Comparison of ENCODE assay signal across 1 cellular context in the genomic region with DNA sequence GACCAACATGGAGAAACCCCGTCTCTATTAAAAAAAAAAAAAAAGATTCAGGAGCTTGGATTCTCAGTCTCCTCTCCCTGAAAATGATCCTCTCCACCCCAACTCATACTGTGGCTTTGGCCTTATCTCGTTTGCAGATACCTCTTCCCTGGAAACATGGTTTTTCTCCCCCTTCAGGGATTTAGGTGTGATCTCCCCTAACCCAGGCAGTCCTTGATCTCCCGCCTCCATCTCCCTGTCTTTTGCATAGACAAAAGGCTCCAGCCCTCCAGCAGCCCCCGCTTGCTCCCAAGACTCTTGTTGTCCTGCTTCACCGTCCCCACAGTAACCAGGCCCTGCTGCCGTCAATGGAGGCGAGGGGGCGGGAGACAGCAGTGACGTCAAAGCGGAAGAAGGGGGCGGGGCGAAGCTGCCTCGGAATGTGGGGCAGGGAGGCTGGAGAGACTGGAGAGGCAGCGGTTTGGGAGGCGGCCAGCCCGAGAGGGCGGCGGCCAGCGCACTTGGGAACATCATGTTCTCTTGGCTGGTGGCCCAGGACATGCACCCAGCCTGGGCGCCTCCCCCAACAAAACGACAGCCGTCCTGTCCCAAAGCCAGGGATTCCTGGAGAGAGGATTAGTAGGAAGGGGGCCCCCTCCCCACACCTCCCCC.
A peak's percentile ranks its signal among the peaks of the same experiment; 100 is the strongest.
TF ChIP-seq lines count a peak whose summit lies in the region.

No MANE protein-coding gene starts in this region.

TF ChIP-seq in A549, 52 proteins besides CTCF, POLR2A, EP300 and RAD21 (continued from another document):
- TF ChIP-seq, protein P1, sequence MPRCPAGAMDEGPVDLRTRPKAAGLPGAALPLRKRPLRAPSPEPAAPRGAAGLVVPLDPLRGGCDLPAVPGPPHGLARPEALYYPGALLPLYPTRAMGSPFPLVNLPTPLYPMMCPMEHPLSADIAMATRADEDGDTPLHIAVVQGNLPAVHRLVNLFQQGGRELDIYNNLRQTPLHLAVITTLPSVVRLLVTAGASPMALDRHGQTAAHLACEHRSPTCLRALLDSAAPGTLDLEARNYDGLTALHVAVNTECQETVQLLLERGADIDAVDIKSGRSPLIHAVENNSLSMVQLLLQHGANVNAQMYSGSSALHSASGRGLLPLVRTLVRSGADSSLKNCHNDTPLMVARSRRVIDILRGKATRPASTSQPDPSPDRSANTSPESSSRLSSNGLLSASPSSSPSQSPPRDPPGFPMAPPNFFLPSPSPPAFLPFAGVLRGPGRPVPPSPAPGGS (IDR thresholded peaks at IDR 0.05), result no peak
- TF ChIP-seq, protein P2, sequence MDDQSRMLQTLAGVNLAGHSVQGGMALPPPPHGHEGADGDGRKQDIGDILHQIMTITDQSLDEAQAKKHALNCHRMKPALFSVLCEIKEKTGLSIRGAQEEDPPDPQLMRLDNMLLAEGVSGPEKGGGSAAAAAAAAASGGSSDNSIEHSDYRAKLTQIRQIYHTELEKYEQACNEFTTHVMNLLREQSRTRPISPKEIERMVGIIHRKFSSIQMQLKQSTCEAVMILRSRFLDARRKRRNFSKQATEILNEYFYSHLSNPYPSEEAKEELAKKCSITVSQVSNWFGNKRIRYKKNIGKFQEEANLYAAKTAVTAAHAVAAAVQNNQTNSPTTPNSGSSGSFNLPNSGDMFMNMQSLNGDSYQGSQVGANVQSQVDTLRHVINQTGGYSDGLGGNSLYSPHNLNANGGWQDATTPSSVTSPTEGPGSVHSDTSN (IDR thresholded peaks at IDR 0.05), result no peak
- TF ChIP-seq KDM1A (IDR thresholded peaks at IDR 0.05; ENCODE audit: low read depth) (no peak), SMC3 (IDR thresholded peaks at IDR 0.05) (no peak), PHF8 (IDR thresholded peaks at IDR 0.05; ENCODE audit: borderline replicate concordance, low read depth) (no peak), EHF (CRISPR knock-in tag; IDR thresholded peaks at IDR 0.05) (0 out of 2 replicates have a peak, but pooled peaks have one; percentile 33), CBX8 (IDR thresholded peaks at IDR 0.05) (no peak), CHD4 (IDR thresholded peaks at IDR 0.05; ENCODE audit: borderline replicate concordance) (no peak), FOSB (CRISPR knock-in tag; IDR thresholded peaks at IDR 0.05) (peak; percentile 81), EHMT2 (IDR thresholded peaks at IDR 0.05; ENCODE audit: low read depth) (no peak), GATA3 (IDR thresholded peaks at IDR 0.05; ENCODE audit: borderline replicate concordance) (peak; percentile 47), ZC3H11A (IDR thresholded peaks at IDR 0.05) (no peak), MAFK (IDR thresholded peaks at IDR 0.05; ENCODE audit: partially characterized antibody) (no peak), ESRRA (IDR thresholded peaks at IDR 0.05; ENCODE audit: borderline replicate concordance, low read length) (no peak), RFX5 (IDR thresholded peaks at IDR 0.05) (no peak), RNF2 (IDR thresholded peaks at IDR 0.05; ENCODE audit: borderline replicate concordance, low read depth) (no peak), CEBPB (IDR thresholded peaks at IDR 0.05) (no peak; a peak in 1 of 4 replicates), CHD2 (IDR thresholded peaks at IDR 0.05; ENCODE audit: low read length, partially characterized antibody) (no peak), MAZ (IDR thresholded peaks at IDR 0.05; ENCODE audit: borderline replicate concordance, low read depth, low read length) (peak; percentile 36; the same call in 1 of the 2 replicates), TFCP2L1 (CRISPR knock-in tag; IDR thresholded peaks at IDR 0.05) (peak; percentile 54), RCOR1 (IDR thresholded peaks at IDR 0.05; ENCODE audit: low read depth, low read length) (no peak), BHLHE40 (IDR thresholded peaks at IDR 0.05; ENCODE audit: low read depth, low read length) (no peak), ZNF302 (CRISPR knock-in tag; IDR thresholded peaks at IDR 0.05) (no peak), JUN (IDR thresholded peaks at IDR 0.05) (peak in 1 of 2 experiments; percentile 60; a peak in 3 of 5 replicates), HOXB13 (CRISPR knock-in tag; IDR thresholded peaks at IDR 0.05; ENCODE audit: low read depth) (peak; percentile 41; the same call in 1 of the 2 replicates), HOXB5 (CRISPR knock-in tag; IDR thresholded peaks at IDR 0.05) (peak; percentile 58; the same call in 1 of the 2 replicates), FOXS1 (CRISPR knock-in tag; IDR thresholded peaks at IDR 0.05) (no peak), SREBF2 (IDR thresholded peaks at IDR 0.05) (no peak), NR3C1 (IDR thresholded peaks at IDR 0.05) (no peak; the same call in 2 of the 3 replicates), HOXA7 (CRISPR knock-in tag; IDR thresholded peaks at IDR 0.05) (peak; percentile 94), KDM5A (IDR thresholded peaks at IDR 0.05) (no peak), ZFP36 (IDR thresholded peaks at IDR 0.05; ENCODE audit: borderline replicate concordance, partially characterized antibody) (no peak), HDAC2 (IDR thresholded peaks at IDR 0.05) (no peak), MYC (IDR thresholded peaks at IDR 0.05; ENCODE audit: borderline replicate concordance, low read length) (peak; percentile 64), FOSL2 (IDR thresholded peaks at IDR 0.05) (no peak), FOSL2 (CRISPR knock-in tag; IDR thresholded peaks at IDR 0.05) (0 out of 2 replicates have a peak, but pooled peaks have one; percentile 5), CBX2 (IDR thresholded peaks at IDR 0.05; ENCODE audit: borderline replicate concordance, low read depth) (no peak), HEYL (CRISPR knock-in tag; IDR thresholded peaks at IDR 0.05) (no peak), TP53 (CRISPR knock-in tag; IDR thresholded peaks at IDR 0.05) (no peak), JUNB (IDR thresholded peaks at IDR 0.05) (no peak), NPAS2 (CRISPR knock-in tag; IDR thresholded peaks at IDR 0.05; ENCODE audit: borderline replicate concordance) (no peak)
- TF ChIP-seq, protein P3, sequence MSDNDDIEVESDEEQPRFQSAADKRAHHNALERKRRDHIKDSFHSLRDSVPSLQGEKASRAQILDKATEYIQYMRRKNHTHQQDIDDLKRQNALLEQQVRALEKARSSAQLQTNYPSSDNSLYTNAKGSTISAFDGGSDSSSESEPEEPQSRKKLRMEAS (IDR thresholded peaks at IDR 0.05), result peak; percentile 78; the same call in 1 of the 2 replicates
- TF ChIP-seq, protein P4, sequence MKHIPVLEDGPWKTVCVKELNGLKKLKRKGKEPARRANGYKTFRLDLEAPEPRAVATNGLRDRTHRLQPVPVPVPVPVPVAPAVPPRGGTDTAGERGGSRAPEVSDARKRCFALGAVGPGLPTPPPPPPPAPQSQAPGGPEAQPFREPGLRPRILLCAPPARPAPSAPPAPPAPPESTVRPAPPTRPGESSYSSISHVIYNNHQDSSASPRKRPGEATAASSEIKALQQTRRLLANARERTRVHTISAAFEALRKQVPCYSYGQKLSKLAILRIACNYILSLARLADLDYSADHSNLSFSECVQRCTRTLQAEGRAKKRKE (CRISPR knock-in tag; IDR thresholded peaks at IDR 0.05; ENCODE audit: low read depth), result no peak
- TF ChIP-seq, protein P5, sequence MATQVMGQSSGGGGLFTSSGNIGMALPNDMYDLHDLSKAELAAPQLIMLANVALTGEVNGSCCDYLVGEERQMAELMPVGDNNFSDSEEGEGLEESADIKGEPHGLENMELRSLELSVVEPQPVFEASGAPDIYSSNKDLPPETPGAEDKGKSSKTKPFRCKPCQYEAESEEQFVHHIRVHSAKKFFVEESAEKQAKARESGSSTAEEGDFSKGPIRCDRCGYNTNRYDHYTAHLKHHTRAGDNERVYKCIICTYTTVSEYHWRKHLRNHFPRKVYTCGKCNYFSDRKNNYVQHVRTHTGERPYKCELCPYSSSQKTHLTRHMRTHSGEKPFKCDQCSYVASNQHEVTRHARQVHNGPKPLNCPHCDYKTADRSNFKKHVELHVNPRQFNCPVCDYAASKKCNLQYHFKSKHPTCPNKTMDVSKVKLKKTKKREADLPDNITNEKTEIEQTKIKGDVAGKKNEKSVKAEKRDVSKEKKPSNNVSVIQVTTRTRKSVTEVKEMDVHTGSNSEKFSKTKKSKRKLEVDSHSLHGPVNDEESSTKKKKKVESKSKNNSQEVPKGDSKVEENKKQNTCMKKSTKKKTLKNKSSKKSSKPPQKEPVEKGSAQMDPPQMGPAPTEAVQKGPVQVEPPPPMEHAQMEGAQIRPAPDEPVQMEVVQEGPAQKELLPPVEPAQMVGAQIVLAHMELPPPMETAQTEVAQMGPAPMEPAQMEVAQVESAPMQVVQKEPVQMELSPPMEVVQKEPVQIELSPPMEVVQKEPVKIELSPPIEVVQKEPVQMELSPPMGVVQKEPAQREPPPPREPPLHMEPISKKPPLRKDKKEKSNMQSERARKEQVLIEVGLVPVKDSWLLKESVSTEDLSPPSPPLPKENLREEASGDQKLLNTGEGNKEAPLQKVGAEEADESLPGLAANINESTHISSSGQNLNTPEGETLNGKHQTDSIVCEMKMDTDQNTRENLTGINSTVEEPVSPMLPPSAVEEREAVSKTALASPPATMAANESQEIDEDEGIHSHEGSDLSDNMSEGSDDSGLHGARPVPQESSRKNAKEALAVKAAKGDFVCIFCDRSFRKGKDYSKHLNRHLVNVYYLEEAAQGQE (IDR thresholded peaks at IDR 0.05), result no peak; the same call in 1 of the 2 replicates
- TF ChIP-seq, protein P6, sequence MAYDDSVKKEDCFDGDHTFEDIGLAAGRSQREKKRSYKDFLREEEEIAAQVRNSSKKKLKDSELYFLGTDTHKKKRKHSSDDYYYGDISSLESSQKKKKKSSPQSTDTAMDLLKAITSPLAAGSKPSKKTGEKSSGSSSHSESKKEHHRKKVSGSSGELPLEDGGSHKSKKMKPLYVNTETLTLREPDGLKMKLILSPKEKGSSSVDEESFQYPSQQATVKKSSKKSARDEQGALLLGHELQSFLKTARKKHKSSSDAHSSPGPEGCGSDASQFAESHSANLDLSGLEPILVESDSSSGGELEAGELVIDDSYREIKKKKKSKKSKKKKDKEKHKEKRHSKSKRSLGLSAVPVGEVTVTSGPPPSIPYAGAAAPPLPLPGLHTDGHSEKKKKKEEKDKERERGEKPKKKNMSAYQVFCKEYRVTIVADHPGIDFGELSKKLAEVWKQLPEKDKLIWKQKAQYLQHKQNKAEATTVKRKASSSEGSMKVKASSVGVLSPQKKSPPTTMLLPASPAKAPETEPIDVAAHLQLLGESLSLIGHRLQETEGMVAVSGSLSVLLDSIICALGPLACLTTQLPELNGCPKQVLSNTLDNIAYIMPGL (CRISPR knock-in tag; IDR thresholded peaks at IDR 0.05; ENCODE audit: borderline replicate concordance), result no peak
- TF ChIP-seq, protein P7, sequence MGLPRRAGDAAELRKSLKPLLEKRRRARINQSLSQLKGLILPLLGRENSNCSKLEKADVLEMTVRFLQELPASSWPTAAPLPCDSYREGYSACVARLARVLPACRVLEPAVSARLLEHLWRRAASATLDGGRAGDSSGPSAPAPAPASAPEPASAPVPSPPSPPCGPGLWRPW (IDR thresholded peaks at IDR 0.05), result no peak
- TF ChIP-seq, protein P8, sequence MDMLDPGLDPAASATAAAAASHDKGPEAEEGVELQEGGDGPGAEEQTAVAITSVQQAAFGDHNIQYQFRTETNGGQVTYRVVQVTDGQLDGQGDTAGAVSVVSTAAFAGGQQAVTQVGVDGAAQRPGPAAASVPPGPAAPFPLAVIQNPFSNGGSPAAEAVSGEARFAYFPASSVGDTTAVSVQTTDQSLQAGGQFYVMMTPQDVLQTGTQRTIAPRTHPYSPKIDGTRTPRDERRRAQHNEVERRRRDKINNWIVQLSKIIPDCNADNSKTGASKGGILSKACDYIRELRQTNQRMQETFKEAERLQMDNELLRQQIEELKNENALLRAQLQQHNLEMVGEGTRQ (IDR thresholded peaks at IDR 0.05), result no peak
- TF ChIP-seq, protein P9, sequence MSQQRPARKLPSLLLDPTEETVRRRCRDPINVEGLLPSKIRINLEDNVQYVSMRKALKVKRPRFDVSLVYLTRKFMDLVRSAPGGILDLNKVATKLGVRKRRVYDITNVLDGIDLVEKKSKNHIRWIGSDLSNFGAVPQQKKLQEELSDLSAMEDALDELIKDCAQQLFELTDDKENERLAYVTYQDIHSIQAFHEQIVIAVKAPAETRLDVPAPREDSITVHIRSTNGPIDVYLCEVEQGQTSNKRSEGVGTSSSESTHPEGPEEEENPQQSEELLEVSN (IDR thresholded peaks at IDR 0.05; ENCODE audit: borderline replicate concordance, low read depth), result peak; percentile 74
